In genomic region chr16:30984669-30985400, GRCh38 we compare ENCODE assay signal across 1 cellular context.
TF ChIP-seq lines count a peak whose summit lies in the region.

TSS of gene HSD3B7 (plus strand) at chr16:30985207. CDS start at chr16:30985659, 452 bp downstream.

TF ChIP-seq in HEK293, 187 proteins besides CTCF, POLR2A, EP300 and RAD21 (continued from another document and continues in another):
- TF ChIP-seq PRDM2 (tag by site-specific recombination; IDR thresholded peaks at IDR 0.05; ENCODE audit: borderline replicate concordance): 0 out of 2 replicates have a peak, but pooled peaks have one; percentile 31
- TF ChIP-seq ZNF404 (tag by site-specific recombination; IDR thresholded peaks at IDR 0.05): no peak
- TF ChIP-seq ZNF561 (tag by site-specific recombination; IDR thresholded peaks at IDR 0.05; ENCODE audit: borderline replicate concordance): no peak
- no peak for TF ChIP-seq ZBTB49 (tag by site-specific recombination; IDR thresholded peaks at IDR 0.05; ENCODE audit: low read depth)
- TF ChIP-seq ZNF510 (tag by site-specific recombination; IDR thresholded peaks at IDR 0.05; ENCODE audit: insufficient replicate concordance): no peak
- TF ChIP-seq ZNF311 (tag by site-specific recombination; IDR thresholded peaks at IDR 0.05; ENCODE audit: borderline replicate concordance): no peak
- peak; percentile 83 for TF ChIP-seq KLF17 (tag by site-specific recombination; IDR thresholded peaks at IDR 0.05)
- TF ChIP-seq HOXD13 (CRISPR knock-in tag; IDR thresholded peaks at IDR 0.05; ENCODE audit: borderline replicate concordance): no peak
- TF ChIP-seq ZNF639 (tag by site-specific recombination; IDR thresholded peaks at IDR 0.05): peak; percentile 75; the same call in 1 of the 2 replicates
- TF ChIP-seq ZNF302 (tag by site-specific recombination; IDR thresholded peaks at IDR 0.05; ENCODE audit: low read depth): no peak
- TF ChIP-seq ZNF24 (tag by site-specific recombination; IDR thresholded peaks at IDR 0.05): no peak
- no peak for TF ChIP-seq ZSCAN4 (tag by site-specific recombination; IDR thresholded peaks at IDR 0.05)
- TF ChIP-seq ZNF398 (tag by site-specific recombination; IDR thresholded peaks at IDR 0.05): peak; percentile 21; the same call in 1 of the 2 replicates
- TF ChIP-seq ZNF555 (tag by site-specific recombination; conservative IDR thresholded peaks at IDR 0.05): no peak
- TF ChIP-seq ZNF521 (tag by site-specific recombination; IDR thresholded peaks at IDR 0.05): no peak
- no peak for TF ChIP-seq ZNF426 (tag by site-specific recombination; IDR thresholded peaks at IDR 0.05)
- TF ChIP-seq ZNF549 (tag by site-specific recombination; IDR thresholded peaks at IDR 0.05): no peak
- no peak for TF ChIP-seq ZNF26 (tag by site-specific recombination; IDR thresholded peaks at IDR 0.05)
- TF ChIP-seq MYNN (tag by site-specific recombination; IDR thresholded peaks at IDR 0.05; ENCODE audit: borderline replicate concordance): no peak
- TF ChIP-seq ZNF843 (tag by site-specific recombination; IDR thresholded peaks at IDR 0.05): no peak
- no peak for TF ChIP-seq ZNF529 (tag by site-specific recombination; IDR thresholded peaks at IDR 0.05; ENCODE audit: insufficient replicate concordance)
- no peak for TF ChIP-seq ZNF148 (tag by site-specific recombination; IDR thresholded peaks at IDR 0.05; ENCODE audit: borderline replicate concordance)
- TF ChIP-seq ZNF707 (tag by site-specific recombination; IDR thresholded peaks at IDR 0.05): no peak
- peak; percentile 29; the same call in 1 of the 2 replicates for TF ChIP-seq ZNF76 (tag by site-specific recombination; IDR thresholded peaks at IDR 0.05; ENCODE audit: borderline replicate concordance, low read depth)
- TF ChIP-seq ZNF629 (tag by site-specific recombination; IDR thresholded peaks at IDR 0.05): peak; percentile 78
- no peak for TF ChIP-seq ZNF146 (tag by site-specific recombination; IDR thresholded peaks at IDR 0.05)
- TF ChIP-seq YY1 (tag by site-specific recombination; IDR thresholded peaks at IDR 0.05): no peak
- no peak for TF ChIP-seq ZNF747 (tag by site-specific recombination; IDR thresholded peaks at IDR 0.05)
- TF ChIP-seq SP3 (tag by site-specific recombination; IDR thresholded peaks at IDR 0.05): peak; percentile 76
- no peak for TF ChIP-seq ZNF211 (tag by site-specific recombination; IDR thresholded peaks at IDR 0.05; ENCODE audit: low read depth)
- no peak for TF ChIP-seq ZNF114 (tag by site-specific recombination; IDR thresholded peaks at IDR 0.05)
- no peak for TF ChIP-seq ZNF23 (tag by site-specific recombination; IDR thresholded peaks at IDR 0.05; ENCODE audit: borderline replicate concordance)
- peak; percentile 21; the same call in 1 of the 2 replicates for TF ChIP-seq ZBTB7A (tag by site-specific recombination; IDR thresholded peaks at IDR 0.05; ENCODE audit: low read depth)
- TF ChIP-seq KLF7 (tag by site-specific recombination; IDR thresholded peaks at IDR 0.05; ENCODE audit: borderline replicate concordance): peak; percentile 69; the same call in 1 of the 2 replicates
- no peak for TF ChIP-seq ZNF645 (tag by site-specific recombination; IDR thresholded peaks at IDR 0.05)
- TF ChIP-seq ZNF585B (tag by site-specific recombination; IDR thresholded peaks at IDR 0.05): no peak
- no peak; the same call in 1 of the 2 replicates for TF ChIP-seq ZFP69B (tag by site-specific recombination; IDR thresholded peaks at IDR 0.05)
- TF ChIP-seq ZBTB6 (tag by site-specific recombination; IDR thresholded peaks at IDR 0.05): no peak; the same call in 1 of the 2 replicates
